In genomic region chr11:124801014-124801413, GRCh38 we compare ENCODE assay signal across 1 cellular context.
TF ChIP-seq lines count a peak whose summit lies in the region.

No MANE protein-coding gene starts in this region.

TF ChIP-seq in H1, 55 proteins besides CTCF, POLR2A, EP300 and RAD21:
- TF ChIP-seq TCF12 (IDR thresholded peaks at IDR 0.05; ENCODE audit: low read depth, low read length) (no peak), RBBP5 (IDR thresholded peaks at IDR 0.05; ENCODE audit: borderline replicate concordance, low read depth, low read length) (no peak), SAP30 (IDR thresholded peaks at IDR 0.05; ENCODE audit: insufficient read depth, insufficient replicate concordance, low read length) (no peak), MAX (IDR thresholded peaks at IDR 0.05) (no peak), CHD1 (IDR thresholded peaks at IDR 0.05; ENCODE audit: low read depth, low read length) (no peak), YY1 (IDR thresholded peaks at IDR 0.05; ENCODE audit: low read depth, low read length) (no peak), CBX5 (IDR thresholded peaks at IDR 0.05; ENCODE audit: low read depth, low read length) (no peak), CBX8 (IDR thresholded peaks at IDR 0.05; ENCODE audit: borderline replicate concordance, low read depth, low read length) (no peak), GTF2F1 (IDR thresholded peaks at IDR 0.05; ENCODE audit: borderline replicate concordance, low read depth, low read length) (no peak), RXRA (IDR thresholded peaks at IDR 0.05; ENCODE audit: insufficient read depth, low read depth, low read length) (no peak), TAF7 (optimal IDR thresholded peaks at IDR 0.05; ENCODE audit: borderline replicate concordance, low read depth, low read length) (no peak)
